ENCODE assay signal across 8 cellular contexts in genomic region chr18:23071285-23071684, GRCh38.
DNase-seq lines count a peak whose midpoint lies in the region; ATAC-seq and TF ChIP-seq lines count a peak whose summit lies in the region.

No MANE protein-coding gene starts in this region.

- H3K27me3 Mint-ChIP-seq in naive thymus-derived CD4-positive, alpha-beta T cell: peaks cover 0 to 3% (median 0%) of the 10 kb centered on the region in 5 donors

- intact Hi-C loops in naive thymus-derived CD4-positive, alpha-beta T cell (cut with micrococcal nuclease): loop anchor here (1.0 to 10.0 kb wide), 15 partner anchors 22 to 1456 kb away; partner anchors contain the start of genes NPC1 (in 2 of the 2), RBBP8 (in 1 of the 2), RIOK3 (in 1 of the 2) and SNRPD1 (in 1 of the 2)

- peaks cover 0 to 23% (median 5%) of the 10 kb centered on the region in 11 donors for H3K9me3 Mint-ChIP-seq in naive thymus-derived CD4-positive, alpha-beta T cell

- H3K36me3 Mint-ChIP-seq in naive thymus-derived CD4-positive, alpha-beta T cell: peaks cover 0 to 30% (median 4%) of the 10 kb centered on the region in 5 donors

- DNase-seq in RPMI8226: peak; percentile 77
- peak; percentile 77 for DNase-seq in activated effector memory CD4-positive, alpha-beta T cell treated with Interleukin-2 at 50 U/mL for 16 hours
- DNase-seq in naive thymus-derived CD4-positive, alpha-beta T cell: peak; percentile 49 to 94 (median 92)
- peak in 1 of 2 donors; percentile 73 for DNase-seq in upper lobe of left lung
- DNase-seq in SK-N-DZ (ENCODE audit: low spot score): no peak
- no peak for DNase-seq in HCEC 1CT

- H3K4me1 Mint-ChIP-seq in naive thymus-derived CD4-positive, alpha-beta T cell: peaks cover 46 to 83% (median 77%) of the 10 kb centered on the region in 7 donors

- peak overlapping the region; percentile 73 to 91 (median 78) for H3K4me3 Mint-ChIP-seq in naive thymus-derived CD4-positive, alpha-beta T cell

- no peaks in the 10 kb centered on the region for H3K27me3 ChIP-seq in naive thymus-derived CD4-positive, alpha-beta T cell (ENCODE audit: control insufficient read depth in 2 of 2, insufficient read depth in 2 of 2, low read length in 2 of 2)
- H3K27me3 ChIP-seq in upper lobe of left lung: no peaks in the 10 kb centered on the region

- TF ChIP-seq CTCF in upper lobe of left lung (IDR thresholded peaks at IDR 0.05): no peak

- peaks cover 44 to 50% of the 10 kb centered on the region in 2 donors for H3K4me1 ChIP-seq in naive thymus-derived CD4-positive, alpha-beta T cell (ENCODE audit: control insufficient read depth in 2 of 2, insufficient read depth in 2 of 2, low read length in 2 of 2)
- H3K4me1 ChIP-seq in upper lobe of left lung: peaks cover 4 to 25% (median 10%) of the 10 kb centered on the region in 4 donors

- POLR2A ChIA-PET in naive thymus-derived CD4-positive, alpha-beta T cell (lab: Charles Lee): interaction anchor here (0.7 to 1.3 kb wide), 3 partner anchors 20 to 21 kb away, joined by 3 to 4 read pairs (median 4); no protein-coding TSS in a partner anchor

- H3K27ac ChIP-seq in naive thymus-derived CD4-positive, alpha-beta T cell (ENCODE audit: low read depth, low read length): peak overlapping the region; percentile 18
- H3K27ac ChIP-seq in upper lobe of left lung: peak overlapping the region in 2 of 4 donors; percentile 12 to 57

- no peaks in the 10 kb centered on the region for H3K36me3 ChIP-seq in naive thymus-derived CD4-positive, alpha-beta T cell (ENCODE audit: control insufficient read depth in 2 of 3, insufficient read depth in 3 of 3, low read length in 3 of 3)
- H3K36me3 ChIP-seq in upper lobe of left lung: no peaks in the 10 kb centered on the region

- H3K27ac Mint-ChIP-seq in naive thymus-derived CD4-positive, alpha-beta T cell: peak overlapping the region; percentile 69 to 94 (median 91)

- no peaks in the 10 kb centered on the region for H3K9me3 ChIP-seq in naive thymus-derived CD4-positive, alpha-beta T cell (ENCODE audit: control insufficient read depth in 2 of 3, low read length in 3 of 3)
- no peaks in the 10 kb centered on the region for H3K9me3 ChIP-seq in upper lobe of left lung

- 48 to 53% methylated on average over 5 of the region's 5 CpGs for WGBS in upper lobe of left lung, 2 donors

- TF ChIP-seq EP300 in upper lobe of left lung (IDR thresholded peaks at IDR 0.05): no peak

- no peak for TF ChIP-seq POLR2A in upper lobe of left lung (IDR thresholded peaks at IDR 0.05)

- CTCF ChIA-PET in naive thymus-derived CD4-positive, alpha-beta T cell (lab: Charles Lee): interaction anchor here (0.7 to 1.4 kb wide), 2 partner anchors 38 to 40 kb away, joined by 3 read pairs; no protein-coding TSS in a partner anchor

- ATAC-seq in GM18861 (IDR thresholded peaks at IDR 0.05; ENCODE audit: unreplicated experiment) (peak; percentile 98), HG02943 (IDR thresholded peaks at IDR 0.05; ENCODE audit: low read depth, unreplicated experiment) (peak; percentile 97), upper lobe of left lung (ENCODE audit: low FRiP score in 2 of 2) (peak; percentile 58 to 65)
- peak; percentile 99 for ATAC-seq in naive thymus-derived CD4-positive, alpha-beta T cell

- H3K4me3 ChIP-seq in naive thymus-derived CD4-positive, alpha-beta T cell (ENCODE audit: low read length): peak overlapping the region; percentile 12
- H3K4me3 ChIP-seq in upper lobe of left lung: no peak overlapping the region

Comparison
In these comparisons a context has a peak if more than half of its experiments do, and no peak if none do; other contexts are left out.
1. DNase-seq: peak in RPMI8226 (single experiment), activated effector memory CD4-positive, alpha-beta T cell treated with Interleukin-2 at 50 U/mL for 16 hours (single experiment) and naive thymus-derived CD4-positive, alpha-beta T cell (9 of 9); none in SK-N-DZ (single experiment) and HCEC 1CT (single experiment).
2. Peak in every context shown above with its lines, with median percentiles within 50 percentile points of each other: ATAC-seq.